ENCODE assay signal across 19 cellular contexts in genomic region chr3:181317521-181317920, GRCh38.
"Had no signal": no experiment of that assay in that cellular context is flagged by ENCODE, and none has a peak within 500 bp of the region (broad histone marks: within the 10 kb centered on the region; RNA-seq: fewer than 3 reads in every experiment).

No MANE protein-coding gene starts in this region.

- H3K9me3 ChIP-seq: breast epithelium, uterus had no signal

- H3K27me3 ChIP-seq: breast epithelium, tibial nerve, uterus had no signal

- H3K4me1 ChIP-seq: breast epithelium, foreskin keratinocyte, tibial nerve, uterus had no signal

- FAIRE-seq: TTC549 had no signal

- H3K27ac ChIP-seq: breast epithelium, foreskin keratinocyte, tibial nerve, uterus had no signal

- H3K4me3 ChIP-seq: breast epithelium, tibial nerve, uterus had no signal

- H3K36me3 ChIP-seq: breast epithelium, tibial nerve, uterus had no signal

- DNase-seq: activated CD4-positive, alpha-beta T cell treated with anti-CD3 and anti-CD28 coated beads, Interleukin-2, amount 10 ng/mL, durations not matched to agents 7 days and 5 days; activated CD4-positive, CD25-positive, alpha-beta regulatory T cell; activated CD8-positive, alpha-beta memory T cell treated with anti-CD3 and anti-CD28 coated beads, Interleukin-2, amount 50 U/mL, for 48 hours; activated naive CD4-positive, alpha-beta T cell treated with Interleukin-2 at 50 U/mL for 16 hours; aorta; cerebellar nuclear complex; effector memory CD4-positive, alpha-beta T cell; foreskin keratinocyte; kidney glomerular epithelial cell; left ventricle myocardium superior; natural killer cell; nucleus accumbens; posterior cingulate gyrus; stimulated activated naive B cell treated with anti-CD40 and anti-IgM and Interleukin-4, amounts not matched to agents 10 μg/mL and 1 μg/mL and 100 μg/mL, for 72 hours; substantia nigra; uterus had no signal
